8 cellular contexts compared by ENCODE assay signal in the genomic region with DNA sequence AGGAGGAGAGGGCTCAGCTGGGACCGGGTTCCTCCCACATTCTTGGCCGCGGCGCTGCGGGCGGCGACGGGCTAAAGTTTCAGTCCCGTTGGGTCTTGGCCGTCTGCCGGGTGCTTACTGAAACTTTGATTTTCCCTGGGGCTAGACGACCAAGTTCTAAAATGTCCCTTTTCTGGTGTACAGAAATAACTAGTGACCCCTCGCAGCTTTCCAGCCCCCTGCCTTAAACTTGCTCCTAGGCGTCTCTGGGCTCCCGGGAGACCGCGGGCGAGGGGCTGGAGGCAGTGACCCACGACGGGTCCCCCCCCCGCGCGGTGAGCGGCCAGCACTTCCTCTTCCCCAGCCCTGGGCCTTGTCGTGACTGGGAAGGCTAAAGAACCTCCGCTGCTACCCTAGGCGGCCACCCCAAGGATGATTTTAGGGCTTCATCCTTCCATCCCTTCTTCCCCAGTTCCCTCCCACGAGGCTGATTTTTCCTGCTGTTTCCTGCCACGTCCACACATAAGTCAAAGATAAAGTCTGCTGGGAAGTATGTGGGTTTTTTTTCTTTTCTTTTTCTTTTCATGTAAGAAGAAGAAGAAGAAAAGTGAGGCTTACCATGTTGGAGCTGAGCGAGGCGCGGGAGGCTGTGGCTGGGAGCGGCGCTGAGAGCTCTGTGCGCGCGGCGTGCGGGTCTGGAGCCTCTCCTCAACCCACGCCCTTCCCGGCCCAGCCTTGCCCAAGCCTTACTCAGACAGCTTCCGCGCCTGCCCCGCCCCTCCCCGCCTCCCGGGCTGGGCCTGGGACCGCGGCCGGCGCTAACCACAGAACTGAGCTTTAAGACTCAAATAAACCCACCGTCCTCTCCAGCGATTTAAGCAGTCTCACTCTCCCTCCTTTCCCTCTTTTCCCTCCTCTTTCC. TPM values are rescaled to one million over a fixed set of nuclear protein-coding genes. Genes with fewer than 3 reads are reported as not detected.
DNase-seq lines count a peak whose midpoint lies in the region; ATAC-seq and TF ChIP-seq lines count a peak whose summit lies in the region.

A gene (minus strand): TSS at position 689 of the 901 bp plus-strand sequence. CDS start 89 bp downstream, at position 600.

- peak within 1 kb of the TSS; percentile 88 for H3K27ac ChIP-seq in CD4-positive, alpha-beta memory T cell (ENCODE audit: low read depth, low read length)

- peaks cover 20 to 46% of the 10 kb centered on the region in 2 donors for H3K36me3 Mint-ChIP-seq in CD4-positive, alpha-beta memory T cell
- peaks cover 44% of the 10 kb centered on the region for H3K36me3 Mint-ChIP-seq in activated CD4-positive, alpha-beta T cell treated with anti-CD3 and anti-CD28 coated beads for 36 hours (ENCODE audit: low read depth)
- H3K36me3 Mint-ChIP-seq in chondrocyte (ENCODE audit: low read depth): peaks cover 36% of the 10 kb centered on the region

- ATAC-seq in GM21619 (IDR thresholded peaks at IDR 0.05; ENCODE audit: unreplicated experiment): peak; percentile 37
- ATAC-seq in activated CD4-positive, alpha-beta T cell treated with anti-CD3 and anti-CD28 coated beads for 36 hours: peak; percentile 81

- H3K27ac Mint-ChIP-seq in CD4-positive, alpha-beta memory T cell: peak within 1 kb of the TSS; percentile 97 to 100 (median 99)
- H3K27ac Mint-ChIP-seq in activated CD4-positive, alpha-beta T cell treated with anti-CD3 and anti-CD28 coated beads for 36 hours: peak within 1 kb of the TSS; percentile 90
- H3K27ac Mint-ChIP-seq in chondrocyte (ENCODE audit: unreplicated experiment): peak within 1 kb of the TSS; percentile 99

- POLR2A ChIA-PET in CD4-positive, alpha-beta memory T cell (lab: Charles Lee; ENCODE audit: partially characterized antibody): interaction anchor here (0.9 to 4.9 kb wide), 17 partner anchors 8 to 1886 kb away, joined by 3 to 207 read pairs (median 5); a partner anchor contains a TSS
- POLR2A ChIA-PET in activated CD4-positive, alpha-beta T cell treated with anti-CD3 and anti-CD28 coated beads for 36 hours (lab: Charles Lee): interaction anchor here (1.0 to 1.6 kb wide), 4 partner anchors 10 to 91 kb away, joined by 3 to 8 read pairs (median 5); no protein-coding TSS in a partner anchor

- peak within 1 kb of the TSS; percentile 73 to 77 for H3K4me3 ChIP-seq in CD4-positive, alpha-beta memory T cell (ENCODE audit: low read length in 2 of 2)

- H3K4me3 Mint-ChIP-seq in CD4-positive, alpha-beta memory T cell: peak within 1 kb of the TSS; percentile 91 to 100 (median 100)
- peak within 1 kb of the TSS; percentile 82 for H3K4me3 Mint-ChIP-seq in activated CD4-positive, alpha-beta T cell treated with anti-CD3 and anti-CD28 coated beads for 36 hours
- peak within 1 kb of the TSS; percentile 87 for H3K4me3 Mint-ChIP-seq in chondrocyte (ENCODE audit: unreplicated experiment)

- H3K4me1 ChIP-seq in CD4-positive, alpha-beta memory T cell (ENCODE audit: insufficient read depth, low read length): peaks cover 34% of the 10 kb centered on the region

- CTCF ChIA-PET in CD4-positive, alpha-beta memory T cell (lab: Charles Lee; ENCODE audit: partially characterized antibody): interaction anchor here (1.0 to 5.6 kb wide), 6 partner anchors 11 to 422 kb away, joined by 3 to 111 read pairs (median 6); no protein-coding TSS in a partner anchor
- CTCF ChIA-PET in activated CD4-positive, alpha-beta T cell treated with anti-CD3 and anti-CD28 coated beads for 36 hours (lab: Charles Lee): interaction anchor here (0.6 to 6.1 kb wide), 13 partner anchors 10 to 422 kb away, joined by 3 to 61 read pairs (median 4); no protein-coding TSS in a partner anchor

- DNase-seq in CD4-positive, alpha-beta memory T cell: peak; percentile 50 to 75 (median 54)
- DNase-seq in NAMALWA (ENCODE audit: low spot score) (peak; percentile 68), chondrocyte (ENCODE audit: low spot score) (peak; percentile 97), kidney tubule cell (ENCODE audit: low spot score) (peak; percentile 89), OCI-M2 (lab: John Stamatoyannopoulos, UW; ENCODE audit: unreplicated experiment) (no peak)
- peak; percentile 91 for DNase-seq in activated CD4-positive, alpha-beta T cell treated with anti-CD3 and anti-CD28 coated beads for 36 hours
- DNase-seq in stimulated activated CD4-positive, alpha-beta T cell treated with anti-CD3 and anti-CD28 coated beads, Interleukin-1b, Interleukin-23, amount 100 ng/mL, for 48 hours: peak; percentile 84

- H3K27me3 Mint-ChIP-seq in CD4-positive, alpha-beta memory T cell: no peaks in the 10 kb centered on the region
- H3K27me3 Mint-ChIP-seq in activated CD4-positive, alpha-beta T cell treated with anti-CD3 and anti-CD28 coated beads for 36 hours: no peaks in the 10 kb centered on the region
- H3K27me3 Mint-ChIP-seq in chondrocyte (ENCODE audit: low read depth): no peaks in the 10 kb centered on the region

- intact Hi-C loops in CD4-positive, alpha-beta memory T cell (cut with micrococcal nuclease): no loop called here
- intact Hi-C loops in activated CD4-positive, alpha-beta T cell treated with anti-CD3 and anti-CD28 coated beads for 36 hours (cut with DNase I, micrococcal nuclease): loop anchor here in 1 of 2 experiments (1.0 kb wide), 1 partner anchor 12 kb away; no protein-coding TSS in a partner anchor

- no peaks in the 10 kb centered on the region for H3K9me3 Mint-ChIP-seq in CD4-positive, alpha-beta memory T cell
- no peaks in the 10 kb centered on the region for H3K9me3 Mint-ChIP-seq in activated CD4-positive, alpha-beta T cell treated with anti-CD3 and anti-CD28 coated beads for 36 hours (ENCODE audit: low read depth)
- no peaks in the 10 kb centered on the region for H3K9me3 Mint-ChIP-seq in chondrocyte (ENCODE audit: low read depth)

- TF ChIP-seq CTCF in chondrocyte (IDR thresholded peaks at IDR 0.05): no peak

- peaks cover 23% of the 10 kb centered on the region for H3K36me3 ChIP-seq in CD4-positive, alpha-beta memory T cell (ENCODE audit: insufficient read depth, low read length)

- no peaks in the 10 kb centered on the region for H3K9me3 ChIP-seq in CD4-positive, alpha-beta memory T cell (ENCODE audit: control insufficient read depth in 1 of 2, low read length in 2 of 2)

- H3K27me3 ChIP-seq in CD4-positive, alpha-beta memory T cell (ENCODE audit: insufficient read depth, low read length): no peaks in the 10 kb centered on the region

- peaks cover 20 to 46% (median 39%) of the 10 kb centered on the region in 4 donors for H3K4me1 Mint-ChIP-seq in CD4-positive, alpha-beta memory T cell
- H3K4me1 Mint-ChIP-seq in activated CD4-positive, alpha-beta T cell treated with anti-CD3 and anti-CD28 coated beads for 36 hours: peaks cover 35% of the 10 kb centered on the region
- peaks cover 25% of the 10 kb centered on the region for H3K4me1 Mint-ChIP-seq in chondrocyte (ENCODE audit: low read depth)

RNA-seq across cellular contexts. Expression of the gene that starts here (rescaled TPM):
- total RNA-seq in CD4-positive, alpha-beta memory T cell: 100 to 1,000 TPM; 239 to 247 TPM
- 1,000 to 10,000 TPM in 1 of 2 donors, 100 to 1,000 TPM in 1; 610 to 1,204 TPM for polyA plus RNA-seq in CD4-positive, alpha-beta memory T cell
- 100 to 1,000 TPM; 264 to 361 TPM for total RNA-seq in activated CD4-positive, alpha-beta T cell treated with anti-CD3 and anti-CD28 coated beads for 36 hours
- total RNA-seq in chondrocyte: 546 to 749 TPM (median 741 TPM) in 3 replicates
